ENCODE assay signal across 1 cellular context in genomic region chr2:74436804-74437695, GRCh38.
TF ChIP-seq lines count a peak whose summit lies in the region.

No MANE protein-coding gene starts in this region.

TF ChIP-seq in IMR-90, 13 proteins besides CTCF, POLR2A, EP300 and RAD21:
- TF ChIP-seq BHLHE40 (IDR thresholded peaks at IDR 0.05; ENCODE audit: low read depth, low read length) (no peak), SMC3 (IDR thresholded peaks at IDR 0.05; ENCODE audit: low read depth, low read length) (no peak), NFE2L2 (IDR thresholded peaks at IDR 0.05; ENCODE audit: low read depth, low read length) (no peak)
TF ChIP-seq in IMR-90: peak in this region for 0.
